In genomic region chr5:122877518-122877917, GRCh38 we compare ENCODE assay signal across 11 cellular contexts.
A peak's percentile ranks its signal among the peaks of the same experiment; 100 is the strongest.
DNase-seq lines count a peak whose midpoint lies in the region; ATAC-seq and TF ChIP-seq lines count a peak whose summit lies in the region.
"Had no signal": no experiment of that assay in that cellular context is flagged by ENCODE, and none has a peak within 500 bp of the region (broad histone marks: within the 10 kb centered on the region; RNA-seq: fewer than 3 reads in every experiment).

No MANE protein-coding gene starts in this region.

- no peaks in the 10 kb centered on the region for H3K9me3 Mint-ChIP-seq in activated naive CD8-positive, alpha-beta T cell treated with anti-CD3 and anti-CD28 coated beads, Interleukin-2, amount 50 U/mL, for 24 hours

- H3K36me3 Mint-ChIP-seq in activated naive CD8-positive, alpha-beta T cell treated with anti-CD3 and anti-CD28 coated beads, Interleukin-2, amount 50 U/mL, for 24 hours (ENCODE audit: low read depth) = no peaks in the 10 kb centered on the region

- H3K27ac Mint-ChIP-seq in activated naive CD8-positive, alpha-beta T cell treated with anti-CD3 and anti-CD28 coated beads, Interleukin-2, amount 50 U/mL, for 24 hours = no peak overlapping the region

- peaks cover 3% of the 10 kb centered on the region for H3K27me3 Mint-ChIP-seq in activated naive CD8-positive, alpha-beta T cell treated with anti-CD3 and anti-CD28 coated beads, Interleukin-2, amount 50 U/mL, for 24 hours

- H3K4me3 Mint-ChIP-seq in activated naive CD8-positive, alpha-beta T cell treated with anti-CD3 and anti-CD28 coated beads, Interleukin-2, amount 50 U/mL, for 24 hours = no peak overlapping the region

- peaks cover 8% of the 10 kb centered on the region for H3K4me1 Mint-ChIP-seq in activated naive CD8-positive, alpha-beta T cell treated with anti-CD3 and anti-CD28 coated beads, Interleukin-2, amount 50 U/mL, for 24 hours

- peak; percentile 67 for ATAC-seq in GM18519 (IDR thresholded peaks at IDR 0.05; ENCODE audit: low FRiP score, unreplicated experiment)
- ATAC-seq in GM21619 (IDR thresholded peaks at IDR 0.05; ENCODE audit: unreplicated experiment) = peak; percentile 43
- peak; percentile 52 for ATAC-seq in HG03442 (IDR thresholded peaks at IDR 0.05; ENCODE audit: unreplicated experiment)
- ATAC-seq in activated naive CD8-positive, alpha-beta T cell treated with anti-CD3 and anti-CD28 coated beads, Interleukin-2, amount 50 U/mL, for 24 hours = no peak
- ATAC-seq in SK-N-SH treated with all-trans-retinoic acid at 6 μM for 48 hours = no peak

- DNase-seq in germinal center (ENCODE audit: low spot score) = peak; percentile 10
- no peak for DNase-seq in activated naive CD8-positive, alpha-beta T cell treated with anti-CD3 and anti-CD28 coated beads, Interleukin-2, amount 50 U/mL, for 24 hours
- no peak for DNase-seq in stimulated activated naive CD4-positive, alpha-beta T cell (lab: John Stamatoyannopoulos, UW)
- DNase-seq in effector CD4-positive, alpha-beta T cell = no peak
- DNase-seq: activated CD4-positive, alpha-beta T cell treated with anti-CD3 and anti-CD28 coated beads for 1 hour; brain microvascular endothelial cell; NCI-H446 had no signal

TF ChIP-seq in SK-N-SH treated with all-trans-retinoic acid at 6 μM for 48 hours, 23 proteins besides CTCF, POLR2A, EP300 and RAD21:
- TF ChIP-seq, protein P1, sequence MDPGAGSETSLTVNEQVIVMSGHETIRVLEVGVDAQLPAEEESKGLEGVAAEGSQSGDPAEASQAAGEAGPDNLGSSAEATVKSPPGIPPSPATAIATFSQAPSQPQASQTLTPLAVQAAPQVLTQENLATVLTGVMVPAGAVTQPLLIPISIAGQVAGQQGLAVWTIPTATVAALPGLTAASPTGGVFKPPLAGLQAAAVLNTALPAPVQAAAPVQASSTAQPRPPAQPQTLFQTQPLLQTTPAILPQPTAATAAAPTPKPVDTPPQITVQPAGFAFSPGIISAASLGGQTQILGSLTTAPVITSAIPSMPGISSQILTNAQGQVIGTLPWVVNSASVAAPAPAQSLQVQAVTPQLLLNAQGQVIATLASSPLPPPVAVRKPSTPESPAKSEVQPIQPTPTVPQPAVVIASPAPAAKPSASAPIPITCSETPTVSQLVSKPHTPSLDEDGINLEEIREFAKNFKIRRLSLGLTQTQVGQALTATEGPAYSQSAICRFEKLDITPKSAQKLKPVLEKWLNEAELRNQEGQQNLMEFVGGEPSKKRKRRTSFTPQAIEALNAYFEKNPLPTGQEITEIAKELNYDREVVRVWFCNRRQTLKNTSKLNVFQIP (CRISPR knock-in tag; IDR thresholded peaks at IDR 0.05; ENCODE audit: borderline replicate concordance, low read depth) = no peak
- TF ChIP-seq ESRRG (CRISPR knock-in tag; IDR thresholded peaks at IDR 0.05) = no peak

Comparison
In these comparisons a context has a peak if more than half of its experiments do, and no peak if none do; other contexts are left out.
1. ATAC-seq: peak in GM18519 (single experiment), GM21619 (single experiment) and HG03442 (single experiment); none in activated naive CD8-positive, alpha-beta T cell treated with anti-CD3 and anti-CD28 coated beads, Interleukin-2, amount 50 U/mL, for 24 hours (single experiment) and SK-N-SH treated with all-trans-retinoic acid at 6 μM for 48 hours (single experiment).